Comparison of ENCODE assay signal across 1 cellular context in genomic region chr7:73705551-73705920, GRCh38.
TF ChIP-seq lines count a peak whose summit lies in the region.

No MANE protein-coding gene starts in this region.

TF ChIP-seq in HEK293, 187 proteins besides CTCF, POLR2A, EP300 and RAD21 (continued from another document):
- TF ChIP-seq ZNF398 (tag by site-specific recombination; IDR thresholded peaks at IDR 0.05) = no peak
- TF ChIP-seq ZNF174 (tag by site-specific recombination; IDR thresholded peaks at IDR 0.05) = no peak
- no peak for TF ChIP-seq KLF8 (tag by site-specific recombination; IDR thresholded peaks at IDR 0.05)
- TF ChIP-seq ZBTB44 (tag by site-specific recombination; IDR thresholded peaks at IDR 0.05) = no peak
- TF ChIP-seq PBX3 (CRISPR knock-in tag; IDR thresholded peaks at IDR 0.05) = no peak
- TF ChIP-seq ZNF670 (tag by site-specific recombination; IDR thresholded peaks at IDR 0.05; ENCODE audit: low read depth) = no peak
- TF ChIP-seq ZNF132 (tag by site-specific recombination; IDR thresholded peaks at IDR 0.05; ENCODE audit: borderline replicate concordance) = no peak
- peak; percentile 65 for TF ChIP-seq KLF1 (tag by site-specific recombination; IDR thresholded peaks at IDR 0.05)
- no peak for TF ChIP-seq ZNF692 (tag by site-specific recombination; IDR thresholded peaks at IDR 0.05)
- TF ChIP-seq ZFHX2 (tag by site-specific recombination; conservative IDR thresholded peaks at IDR 0.05) = peak; percentile 19; the same call in 1 of the 2 replicates
- no peak for TF ChIP-seq ZNF16 (tag by site-specific recombination; IDR thresholded peaks at IDR 0.05; ENCODE audit: low read depth)
- no peak for TF ChIP-seq ZNF558 (tag by site-specific recombination; IDR thresholded peaks at IDR 0.05)
- TF ChIP-seq KLF7 (tag by site-specific recombination; IDR thresholded peaks at IDR 0.05; ENCODE audit: borderline replicate concordance) = no peak
- TF ChIP-seq ZNF473 (tag by site-specific recombination; IDR thresholded peaks at IDR 0.05) = no peak
- no peak for TF ChIP-seq ZNF768 (tag by site-specific recombination; IDR thresholded peaks at IDR 0.05)
- TF ChIP-seq ZFP69B (tag by site-specific recombination; IDR thresholded peaks at IDR 0.05) = no peak
- TF ChIP-seq EGR2 (tag by site-specific recombination; IDR thresholded peaks at IDR 0.05; ENCODE audit: low read depth) = peak; percentile 58; the same call in 1 of the 2 replicates
- TF ChIP-seq ZBTB11 (tag by site-specific recombination; conservative IDR thresholded peaks at IDR 0.05; ENCODE audit: low read depth) = no peak
- TF ChIP-seq ZIC2 (tag by site-specific recombination; IDR thresholded peaks at IDR 0.05) = no peak; the same call in 1 of the 2 replicates
- peak; percentile 39; the same call in 1 of the 2 replicates for TF ChIP-seq ZNF341 (tag by site-specific recombination; IDR thresholded peaks at IDR 0.05; ENCODE audit: low read depth)
- TF ChIP-seq ZNF311 (tag by site-specific recombination; IDR thresholded peaks at IDR 0.05; ENCODE audit: borderline replicate concordance) = no peak
- TF ChIP-seq OVOL3 (tag by site-specific recombination; IDR thresholded peaks at IDR 0.05) = no peak
